Comparison of ENCODE assay signal across 1 cellular context in the genomic region with DNA sequence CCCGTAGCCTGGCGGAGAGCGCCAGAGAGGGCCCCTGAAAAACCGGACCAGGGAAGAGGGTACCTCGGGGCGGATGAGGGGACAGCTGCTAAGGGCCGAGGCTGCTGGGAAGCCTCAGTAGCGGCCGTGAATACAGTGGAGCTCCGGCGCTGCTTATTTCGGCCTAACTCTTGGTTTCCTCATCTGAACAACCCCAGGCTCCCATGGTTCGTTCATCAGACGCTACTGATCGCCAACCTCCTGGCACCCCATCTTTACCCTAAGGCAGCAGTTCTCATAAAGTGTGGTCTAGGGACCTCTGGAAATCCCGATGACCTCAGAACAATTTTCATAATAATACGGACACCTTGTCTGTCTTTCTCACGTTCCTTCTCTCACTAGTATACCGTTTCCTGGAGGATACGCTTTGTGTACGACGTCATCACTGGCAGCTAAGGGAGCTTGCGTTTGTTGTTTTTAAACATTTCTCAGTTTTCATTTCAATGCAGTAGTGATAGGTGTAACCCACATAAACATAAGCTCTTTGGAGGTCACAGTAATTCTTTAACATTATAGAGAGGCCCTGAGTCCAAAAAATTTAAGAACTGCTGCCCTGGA.
TF ChIP-seq lines count a peak whose summit lies in the region.

No MANE protein-coding gene starts in this region.

TF ChIP-seq in HepG2, 621 proteins besides CTCF, POLR2A, EP300 and RAD21:
- TF ChIP-seq ETV5 (CRISPR knock-in tag; IDR thresholded peaks at IDR 0.05; ENCODE audit: borderline replicate concordance) (peak; percentile 21; the same call in 1 of the 2 replicates), GABPA (IDR thresholded peaks at IDR 0.05; ENCODE audit: low read depth, low read length) (no peak), GABPA (CRISPR knock-in tag; IDR thresholded peaks at IDR 0.05; ENCODE audit: low read depth) (no peak), MYNN (CRISPR knock-in tag; IDR thresholded peaks at IDR 0.05; ENCODE audit: low read depth) (no peak), PHF20 (CRISPR knock-in tag; IDR thresholded peaks at IDR 0.05) (no peak), GTF2F1 (IDR thresholded peaks at IDR 0.05; ENCODE audit: low read length) (no peak), CREB1 (IDR thresholded peaks at IDR 0.05) (peak; percentile 77), CREB1 (CRISPR knock-in tag; IDR thresholded peaks at IDR 0.05) (peak; percentile 48), FOXA1 (IDR thresholded peaks at IDR 0.05) (no peak), FOXA1 (CRISPR knock-in tag; IDR thresholded peaks at IDR 0.05) (no peak), PRDM4 (CRISPR knock-in tag; IDR thresholded peaks at IDR 0.05; ENCODE audit: borderline replicate concordance) (no peak), ISL2 (CRISPR knock-in tag; IDR thresholded peaks at IDR 0.05) (no peak), RFX1 (IDR thresholded peaks at IDR 0.05) (peak; percentile 3; the same call in 1 of the 2 replicates), KDM1A (CRISPR knock-in tag; IDR thresholded peaks at IDR 0.05) (no peak), ZBTB10 (CRISPR knock-in tag; IDR thresholded peaks at IDR 0.05; ENCODE audit: borderline replicate concordance) (0 out of 2 replicates have a peak, but pooled peaks have one; percentile 24), ZFX (CRISPR knock-in tag; IDR thresholded peaks at IDR 0.05; ENCODE audit: low read depth) (peak; percentile 1; the same call in 1 of the 2 replicates), NFIB (CRISPR knock-in tag; IDR thresholded peaks at IDR 0.05; ENCODE audit: borderline replicate concordance) (0 out of 2 replicates have a peak, but pooled peaks have one; percentile 51), ZNF329 (CRISPR knock-in tag; IDR thresholded peaks at IDR 0.05; ENCODE audit: low read depth) (0 out of 2 replicates have a peak, but pooled peaks have one; percentile 3), NRL (CRISPR knock-in tag; IDR thresholded peaks at IDR 0.05; ENCODE audit: borderline replicate concordance) (peak; percentile 46; the same call in 1 of the 2 replicates), KLF12 (CRISPR knock-in tag; IDR thresholded peaks at IDR 0.05; ENCODE audit: borderline replicate concordance) (0 out of 2 replicates have a peak, but pooled peaks have one; percentile 21), ZMYM2 (CRISPR knock-in tag; IDR thresholded peaks at IDR 0.05) (0 out of 2 replicates have a peak, but pooled peaks have one; percentile 41), SOX6 (IDR thresholded peaks at IDR 0.05) (no peak), SOX6 (CRISPR knock-in tag; IDR thresholded peaks at IDR 0.05) (peak; percentile 11; the same call in 1 of the 2 replicates), ZFP82 (CRISPR knock-in tag; IDR thresholded peaks at IDR 0.05; ENCODE audit: borderline replicate concordance) (no peak), ZSCAN20 (CRISPR knock-in tag; IDR thresholded peaks at IDR 0.05; ENCODE audit: borderline replicate concordance) (0 out of 2 replicates have a peak, but pooled peaks have one; percentile 49), ZNF543 (CRISPR knock-in tag; IDR thresholded peaks at IDR 0.05) (peak; percentile 1; the same call in 1 of the 2 replicates)
- TF ChIP-seq, protein P1, sequence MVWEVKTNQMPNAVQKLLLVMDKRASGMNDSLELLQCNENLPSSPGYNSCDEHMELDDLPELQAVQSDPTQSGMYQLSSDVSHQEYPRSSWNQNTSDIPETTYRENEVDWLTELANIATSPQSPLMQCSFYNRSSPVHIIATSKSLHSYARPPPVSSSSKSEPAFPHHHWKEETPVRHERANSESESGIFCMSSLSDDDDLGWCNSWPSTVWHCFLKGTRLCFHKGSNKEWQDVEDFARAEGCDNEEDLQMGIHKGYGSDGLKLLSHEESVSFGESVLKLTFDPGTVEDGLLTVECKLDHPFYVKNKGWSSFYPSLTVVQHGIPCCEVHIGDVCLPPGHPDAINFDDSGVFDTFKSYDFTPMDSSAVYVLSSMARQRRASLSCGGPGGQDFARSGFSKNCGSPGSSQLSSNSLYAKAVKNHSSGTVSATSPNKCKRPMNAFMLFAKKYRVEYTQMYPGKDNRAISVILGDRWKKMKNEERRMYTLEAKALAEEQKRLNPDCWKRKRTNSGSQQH (CRISPR knock-in tag; IDR thresholded peaks at IDR 0.05; ENCODE audit: low read depth) = 0 out of 2 replicates have a peak, but pooled peaks have one; percentile 6
- TF ChIP-seq, protein P2, sequence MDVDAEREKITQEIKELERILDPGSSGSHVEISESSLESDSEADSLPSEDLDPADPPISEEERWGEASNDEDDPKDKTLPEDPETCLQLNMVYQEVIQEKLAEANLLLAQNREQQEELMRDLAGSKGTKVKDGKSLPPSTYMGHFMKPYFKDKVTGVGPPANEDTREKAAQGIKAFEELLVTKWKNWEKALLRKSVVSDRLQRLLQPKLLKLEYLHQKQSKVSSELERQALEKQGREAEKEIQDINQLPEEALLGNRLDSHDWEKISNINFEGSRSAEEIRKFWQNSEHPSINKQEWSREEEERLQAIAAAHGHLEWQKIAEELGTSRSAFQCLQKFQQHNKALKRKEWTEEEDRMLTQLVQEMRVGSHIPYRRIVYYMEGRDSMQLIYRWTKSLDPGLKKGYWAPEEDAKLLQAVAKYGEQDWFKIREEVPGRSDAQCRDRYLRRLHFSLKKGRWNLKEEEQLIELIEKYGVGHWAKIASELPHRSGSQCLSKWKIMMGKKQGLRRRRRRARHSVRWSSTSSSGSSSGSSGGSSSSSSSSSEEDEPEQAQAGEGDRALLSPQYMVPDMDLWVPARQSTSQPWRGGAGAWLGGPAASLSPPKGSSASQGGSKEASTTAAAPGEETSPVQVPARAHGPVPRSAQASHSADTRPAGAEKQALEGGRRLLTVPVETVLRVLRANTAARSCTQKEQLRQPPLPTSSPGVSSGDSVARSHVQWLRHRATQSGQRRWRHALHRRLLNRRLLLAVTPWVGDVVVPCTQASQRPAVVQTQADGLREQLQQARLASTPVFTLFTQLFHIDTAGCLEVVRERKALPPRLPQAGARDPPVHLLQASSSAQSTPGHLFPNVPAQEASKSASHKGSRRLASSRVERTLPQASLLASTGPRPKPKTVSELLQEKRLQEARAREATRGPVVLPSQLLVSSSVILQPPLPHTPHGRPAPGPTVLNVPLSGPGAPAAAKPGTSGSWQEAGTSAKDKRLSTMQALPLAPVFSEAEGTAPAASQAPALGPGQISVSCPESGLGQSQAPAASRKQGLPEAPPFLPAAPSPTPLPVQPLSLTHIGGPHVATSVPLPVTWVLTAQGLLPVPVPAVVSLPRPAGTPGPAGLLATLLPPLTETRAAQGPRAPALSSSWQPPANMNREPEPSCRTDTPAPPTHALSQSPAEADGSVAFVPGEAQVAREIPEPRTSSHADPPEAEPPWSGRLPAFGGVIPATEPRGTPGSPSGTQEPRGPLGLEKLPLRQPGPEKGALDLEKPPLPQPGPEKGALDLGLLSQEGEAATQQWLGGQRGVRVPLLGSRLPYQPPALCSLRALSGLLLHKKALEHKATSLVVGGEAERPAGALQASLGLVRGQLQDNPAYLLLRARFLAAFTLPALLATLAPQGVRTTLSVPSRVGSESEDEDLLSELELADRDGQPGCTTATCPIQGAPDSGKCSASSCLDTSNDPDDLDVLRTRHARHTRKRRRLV (CRISPR knock-in tag; IDR thresholded peaks at IDR 0.05) = no peak
- TF ChIP-seq, protein P3, sequence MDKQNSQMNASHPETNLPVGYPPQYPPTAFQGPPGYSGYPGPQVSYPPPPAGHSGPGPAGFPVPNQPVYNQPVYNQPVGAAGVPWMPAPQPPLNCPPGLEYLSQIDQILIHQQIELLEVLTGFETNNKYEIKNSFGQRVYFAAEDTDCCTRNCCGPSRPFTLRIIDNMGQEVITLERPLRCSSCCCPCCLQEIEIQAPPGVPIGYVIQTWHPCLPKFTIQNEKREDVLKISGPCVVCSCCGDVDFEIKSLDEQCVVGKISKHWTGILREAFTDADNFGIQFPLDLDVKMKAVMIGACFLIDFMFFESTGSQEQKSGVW (CRISPR knock-in tag; IDR thresholded peaks at IDR 0.05; ENCODE audit: borderline replicate concordance) = no peak
- TF ChIP-seq, protein P4, sequence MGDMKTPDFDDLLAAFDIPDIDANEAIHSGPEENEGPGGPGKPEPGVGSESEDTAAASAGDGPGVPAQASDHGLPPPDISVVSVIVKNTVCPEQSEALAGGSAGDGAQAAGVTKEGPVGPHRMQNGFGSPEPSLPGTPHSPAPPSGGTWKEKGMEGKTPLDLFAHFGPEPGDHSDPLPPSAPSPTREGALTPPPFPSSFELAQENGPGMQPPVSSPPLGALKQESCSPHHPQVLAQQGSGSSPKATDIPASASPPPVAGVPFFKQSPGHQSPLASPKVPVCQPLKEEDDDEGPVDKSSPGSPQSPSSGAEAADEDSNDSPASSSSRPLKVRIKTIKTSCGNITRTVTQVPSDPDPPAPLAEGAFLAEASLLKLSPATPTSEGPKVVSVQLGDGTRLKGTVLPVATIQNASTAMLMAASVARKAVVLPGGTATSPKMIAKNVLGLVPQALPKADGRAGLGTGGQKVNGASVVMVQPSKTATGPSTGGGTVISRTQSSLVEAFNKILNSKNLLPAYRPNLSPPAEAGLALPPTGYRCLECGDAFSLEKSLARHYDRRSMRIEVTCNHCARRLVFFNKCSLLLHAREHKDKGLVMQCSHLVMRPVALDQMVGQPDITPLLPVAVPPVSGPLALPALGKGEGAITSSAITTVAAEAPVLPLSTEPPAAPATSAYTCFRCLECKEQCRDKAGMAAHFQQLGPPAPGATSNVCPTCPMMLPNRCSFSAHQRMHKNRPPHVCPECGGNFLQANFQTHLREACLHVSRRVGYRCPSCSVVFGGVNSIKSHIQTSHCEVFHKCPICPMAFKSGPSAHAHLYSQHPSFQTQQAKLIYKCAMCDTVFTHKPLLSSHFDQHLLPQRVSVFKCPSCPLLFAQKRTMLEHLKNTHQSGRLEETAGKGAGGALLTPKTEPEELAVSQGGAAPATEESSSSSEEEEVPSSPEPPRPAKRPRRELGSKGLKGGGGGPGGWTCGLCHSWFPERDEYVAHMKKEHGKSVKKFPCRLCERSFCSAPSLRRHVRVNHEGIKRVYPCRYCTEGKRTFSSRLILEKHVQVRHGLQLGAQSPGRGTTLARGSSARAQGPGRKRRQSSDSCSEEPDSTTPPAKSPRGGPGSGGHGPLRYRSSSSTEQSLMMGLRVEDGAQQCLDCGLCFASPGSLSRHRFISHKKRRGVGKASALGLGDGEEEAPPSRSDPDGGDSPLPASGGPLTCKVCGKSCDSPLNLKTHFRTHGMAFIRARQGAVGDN (CRISPR knock-in tag; IDR thresholded peaks at IDR 0.05) = peak; percentile 7; the same call in 1 of the 2 replicates
- TF ChIP-seq, protein P5, sequence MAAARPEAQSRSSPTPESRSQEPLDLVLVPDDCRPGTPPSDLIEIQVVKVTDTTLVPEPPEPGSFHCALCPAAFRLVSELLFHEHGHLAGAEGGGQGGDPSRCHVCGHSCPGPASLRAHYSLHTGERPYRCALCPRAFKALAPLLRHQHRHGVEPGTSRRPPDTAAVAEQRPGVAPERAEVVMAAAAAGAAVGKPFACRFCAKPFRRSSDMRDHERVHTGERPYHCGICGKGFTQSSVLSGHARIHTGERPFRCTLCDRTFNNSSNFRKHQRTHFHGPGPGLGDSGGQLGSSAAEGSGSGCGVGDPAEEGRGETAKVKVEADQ (CRISPR knock-in tag; IDR thresholded peaks at IDR 0.05; ENCODE audit: borderline replicate concordance) = 0 out of 2 replicates have a peak, but pooled peaks have one; percentile 6
- TF ChIP-seq, protein P6, sequence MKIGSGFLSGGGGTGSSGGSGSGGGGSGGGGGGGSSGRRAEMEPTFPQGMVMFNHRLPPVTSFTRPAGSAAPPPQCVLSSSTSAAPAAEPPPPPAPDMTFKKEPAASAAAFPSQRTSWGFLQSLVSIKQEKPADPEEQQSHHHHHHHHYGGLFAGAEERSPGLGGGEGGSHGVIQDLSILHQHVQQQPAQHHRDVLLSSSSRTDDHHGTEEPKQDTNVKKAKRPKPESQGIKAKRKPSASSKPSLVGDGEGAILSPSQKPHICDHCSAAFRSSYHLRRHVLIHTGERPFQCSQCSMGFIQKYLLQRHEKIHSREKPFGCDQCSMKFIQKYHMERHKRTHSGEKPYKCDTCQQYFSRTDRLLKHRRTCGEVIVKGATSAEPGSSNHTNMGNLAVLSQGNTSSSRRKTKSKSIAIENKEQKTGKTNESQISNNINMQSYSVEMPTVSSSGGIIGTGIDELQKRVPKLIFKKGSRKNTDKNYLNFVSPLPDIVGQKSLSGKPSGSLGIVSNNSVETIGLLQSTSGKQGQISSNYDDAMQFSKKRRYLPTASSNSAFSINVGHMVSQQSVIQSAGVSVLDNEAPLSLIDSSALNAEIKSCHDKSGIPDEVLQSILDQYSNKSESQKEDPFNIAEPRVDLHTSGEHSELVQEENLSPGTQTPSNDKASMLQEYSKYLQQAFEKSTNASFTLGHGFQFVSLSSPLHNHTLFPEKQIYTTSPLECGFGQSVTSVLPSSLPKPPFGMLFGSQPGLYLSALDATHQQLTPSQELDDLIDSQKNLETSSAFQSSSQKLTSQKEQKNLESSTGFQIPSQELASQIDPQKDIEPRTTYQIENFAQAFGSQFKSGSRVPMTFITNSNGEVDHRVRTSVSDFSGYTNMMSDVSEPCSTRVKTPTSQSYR (CRISPR knock-in tag; IDR thresholded peaks at IDR 0.05; ENCODE audit: borderline replicate concordance) = no peak
